Comparison of ENCODE assay signal across 32 cellular contexts in genomic region chr14:44971459-44971858, GRCh38.
"Had no signal": no experiment of that assay in that cellular context is flagged by ENCODE, and none has a peak within 500 bp of the region (broad histone marks: within the 10 kb centered on the region; RNA-seq: fewer than 3 reads in every experiment).

No MANE protein-coding gene starts in this region.

- DNase-seq: cortex of kidney; dorsolateral prefrontal cortex; effector CD8-positive, alpha-beta T cell; endodermal cell; foreskin fibroblast; gastrocnemius medialis; heart left ventricle; kidney; mesenchymal stem cell; mucosa of descending colon; naive B cell; stimulated activated CD4-positive, alpha-beta T cell treated with anti-CD3 and anti-CD28 coated beads, Interleukin-12 subunit alpha, Interleukin-12 subunit beta, amount 100 ng/mL, for 4 hours; stimulated activated CD4-positive, alpha-beta T cell treated with anti-CD3 and anti-CD28 coated beads, Interleukin-1b, Interleukin-23, amount 100 ng/mL, for 48 hours; stimulated activated CD4-positive, alpha-beta T cell treated with anti-CD3 and anti-CD28 coated beads, Interleukin-4, amount 100 ng/mL, for 1 hour; stimulated activated CD8-positive, alpha-beta memory T cell treated with anti-CD3 and anti-CD28 coated beads, Interleukin-4, amount 100 ng/mL, for 48 hours; stimulated activated naive CD4-positive, alpha-beta T cell treated with Interleukin-2 at 50 U/mL for 16 hours; stomach; thyroid gland; trophoblast cell had no signal

- ATAC-seq: esophagus mucosa; gastrocnemius medialis; heart left ventricle; left lobe of liver; mucosa of descending colon; natural killer cell treated with Interleukin-12 subunit alpha and Interleukin-12 subunit beta and Interleukin-15 and Interleukin-18, amount 100 ng/mL, for 72 hours; sciatic nerve had no signal

- H3K36me3 ChIP-seq: gastrocnemius medialis, thyroid gland had no signal

- H3K9me3 ChIP-seq: gastrocnemius medialis, stomach, thyroid gland, vagina had no signal

- H3K4me3 ChIP-seq: dorsolateral prefrontal cortex, gastrocnemius medialis, heart left ventricle, hepatocyte, lung, mucosa of descending colon, neural progenitor cell, smooth muscle cell, stomach, thyroid gland, vagina had no signal

- H2AFZ ChIP-seq: hepatocyte, neural progenitor cell, parathyroid adenoma had no signal

- H3K27me3 ChIP-seq: dorsolateral prefrontal cortex, gastrocnemius medialis, heart left ventricle, hepatocyte, neural progenitor cell, stomach, thyroid gland, vagina had no signal

- H3K27me3 Mint-ChIP-seq: naive B cell; natural killer cell treated with Interleukin-12 subunit alpha and Interleukin-12 subunit beta and Interleukin-15 and Interleukin-18, amount 100 ng/mL, for 72 hours; progenitor cell of endocrine pancreas had no signal

- FAIRE-seq: kidney had no signal

- H3K4me2 ChIP-seq: hepatocyte, neural progenitor cell, smooth muscle cell had no signal

- H3K9ac ChIP-seq: neural progenitor cell, parathyroid adenoma had no signal

- H3K27ac ChIP-seq: dorsolateral prefrontal cortex, epithelial cell of prostate, gastrocnemius medialis, heart left ventricle, hepatocyte, neural progenitor cell, parathyroid adenoma, stomach, thyroid gland, vagina had no signal

- H3K4me3 Mint-ChIP-seq: endodermal cell; mesothelial cell of epicardium; natural killer cell treated with Interleukin-12 subunit alpha and Interleukin-12 subunit beta and Interleukin-15 and Interleukin-18, amount 100 ng/mL, for 72 hours; neural progenitor cell had no signal

- H3K27ac Mint-ChIP-seq: endodermal cell; mesothelial cell of epicardium; natural killer cell treated with Interleukin-12 subunit alpha and Interleukin-12 subunit beta and Interleukin-15 and Interleukin-18, amount 100 ng/mL, for 72 hours; neural progenitor cell; progenitor cell of endocrine pancreas had no signal
